Comparison of ENCODE assay signal across 2 cellular contexts in the genomic region with DNA sequence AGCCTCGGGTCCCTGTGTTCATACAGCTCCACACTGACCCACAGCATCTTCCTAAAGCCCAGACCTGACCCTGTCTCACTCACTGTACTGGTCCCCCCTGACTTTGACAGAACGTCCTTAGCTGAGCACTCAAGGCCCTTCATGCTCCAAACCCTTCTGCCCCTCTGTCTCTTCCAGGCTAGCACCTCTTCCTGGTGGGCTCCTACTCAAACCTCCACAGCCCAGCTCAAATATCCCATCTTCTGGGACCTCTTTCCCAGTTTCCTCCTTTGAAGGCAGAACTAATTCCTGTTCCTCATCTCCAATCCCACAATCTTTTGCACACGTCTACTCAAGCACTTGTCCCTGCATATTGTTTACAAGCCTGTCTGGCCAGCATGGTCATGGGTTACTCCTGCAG.
TF ChIP-seq lines count a peak whose summit lies in the region.

No MANE protein-coding gene starts in this region.

TF ChIP-seq in SK-N-SH treated with all-trans-retinoic acid at 6 μM for 48 hours, 23 proteins besides CTCF, POLR2A, EP300 and RAD21 (continued from another document):
- TF ChIP-seq ZFP3 (CRISPR knock-in tag; IDR thresholded peaks at IDR 0.05), result peak; percentile 93
- no peak for TF ChIP-seq GLIS3 (CRISPR knock-in tag; IDR thresholded peaks at IDR 0.05)
- TF ChIP-seq TCF4 (CRISPR knock-in tag; IDR thresholded peaks at IDR 0.05; ENCODE audit: borderline replicate concordance), result no peak
- TF ChIP-seq, protein P1, sequence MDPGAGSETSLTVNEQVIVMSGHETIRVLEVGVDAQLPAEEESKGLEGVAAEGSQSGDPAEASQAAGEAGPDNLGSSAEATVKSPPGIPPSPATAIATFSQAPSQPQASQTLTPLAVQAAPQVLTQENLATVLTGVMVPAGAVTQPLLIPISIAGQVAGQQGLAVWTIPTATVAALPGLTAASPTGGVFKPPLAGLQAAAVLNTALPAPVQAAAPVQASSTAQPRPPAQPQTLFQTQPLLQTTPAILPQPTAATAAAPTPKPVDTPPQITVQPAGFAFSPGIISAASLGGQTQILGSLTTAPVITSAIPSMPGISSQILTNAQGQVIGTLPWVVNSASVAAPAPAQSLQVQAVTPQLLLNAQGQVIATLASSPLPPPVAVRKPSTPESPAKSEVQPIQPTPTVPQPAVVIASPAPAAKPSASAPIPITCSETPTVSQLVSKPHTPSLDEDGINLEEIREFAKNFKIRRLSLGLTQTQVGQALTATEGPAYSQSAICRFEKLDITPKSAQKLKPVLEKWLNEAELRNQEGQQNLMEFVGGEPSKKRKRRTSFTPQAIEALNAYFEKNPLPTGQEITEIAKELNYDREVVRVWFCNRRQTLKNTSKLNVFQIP (CRISPR knock-in tag; IDR thresholded peaks at IDR 0.05; ENCODE audit: borderline replicate concordance, low read depth), result no peak
- no peak for TF ChIP-seq ZNF8 (CRISPR knock-in tag; IDR thresholded peaks at IDR 0.05)

TF ChIP-seq in SK-N-SH, 30 proteins besides CTCF, POLR2A, EP300 and RAD21 (continued from another document):
- TF ChIP-seq, protein P2, sequence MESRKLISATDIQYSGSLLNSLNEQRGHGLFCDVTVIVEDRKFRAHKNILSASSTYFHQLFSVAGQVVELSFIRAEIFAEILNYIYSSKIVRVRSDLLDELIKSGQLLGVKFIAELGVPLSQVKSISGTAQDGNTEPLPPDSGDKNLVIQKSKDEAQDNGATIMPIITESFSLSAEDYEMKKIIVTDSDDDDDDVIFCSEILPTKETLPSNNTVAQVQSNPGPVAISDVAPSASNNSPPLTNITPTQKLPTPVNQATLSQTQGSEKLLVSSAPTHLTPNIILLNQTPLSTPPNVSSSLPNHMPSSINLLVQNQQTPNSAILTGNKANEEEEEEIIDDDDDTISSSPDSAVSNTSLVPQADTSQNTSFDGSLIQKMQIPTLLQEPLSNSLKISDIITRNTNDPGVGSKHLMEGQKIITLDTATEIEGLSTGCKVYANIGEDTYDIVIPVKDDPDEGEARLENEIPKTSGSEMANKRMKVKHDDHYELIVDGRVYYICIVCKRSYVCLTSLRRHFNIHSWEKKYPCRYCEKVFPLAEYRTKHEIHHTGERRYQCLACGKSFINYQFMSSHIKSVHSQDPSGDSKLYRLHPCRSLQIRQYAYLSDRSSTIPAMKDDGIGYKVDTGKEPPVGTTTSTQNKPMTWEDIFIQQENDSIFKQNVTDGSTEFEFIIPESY (IDR thresholded peaks at IDR 0.05; ENCODE audit: borderline replicate concordance, low read depth), result no peak
- TF ChIP-seq FOXM1 (IDR thresholded peaks at IDR 0.05; ENCODE audit: low read depth) (no peak), TEAD4 (IDR thresholded peaks at IDR 0.05; ENCODE audit: borderline replicate concordance, insufficient read depth) (no peak), NRF1 (IDR thresholded peaks at IDR 0.05; ENCODE audit: low read depth, low read length) (no peak), ELF1 (IDR thresholded peaks at IDR 0.05) (no peak)
- TF ChIP-seq, protein P3, sequence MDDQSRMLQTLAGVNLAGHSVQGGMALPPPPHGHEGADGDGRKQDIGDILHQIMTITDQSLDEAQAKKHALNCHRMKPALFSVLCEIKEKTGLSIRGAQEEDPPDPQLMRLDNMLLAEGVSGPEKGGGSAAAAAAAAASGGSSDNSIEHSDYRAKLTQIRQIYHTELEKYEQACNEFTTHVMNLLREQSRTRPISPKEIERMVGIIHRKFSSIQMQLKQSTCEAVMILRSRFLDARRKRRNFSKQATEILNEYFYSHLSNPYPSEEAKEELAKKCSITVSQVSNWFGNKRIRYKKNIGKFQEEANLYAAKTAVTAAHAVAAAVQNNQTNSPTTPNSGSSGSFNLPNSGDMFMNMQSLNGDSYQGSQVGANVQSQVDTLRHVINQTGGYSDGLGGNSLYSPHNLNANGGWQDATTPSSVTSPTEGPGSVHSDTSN (IDR thresholded peaks at IDR 0.05), result no peak
